ENCODE assay signal across 7 cellular contexts in the genomic region with DNA sequence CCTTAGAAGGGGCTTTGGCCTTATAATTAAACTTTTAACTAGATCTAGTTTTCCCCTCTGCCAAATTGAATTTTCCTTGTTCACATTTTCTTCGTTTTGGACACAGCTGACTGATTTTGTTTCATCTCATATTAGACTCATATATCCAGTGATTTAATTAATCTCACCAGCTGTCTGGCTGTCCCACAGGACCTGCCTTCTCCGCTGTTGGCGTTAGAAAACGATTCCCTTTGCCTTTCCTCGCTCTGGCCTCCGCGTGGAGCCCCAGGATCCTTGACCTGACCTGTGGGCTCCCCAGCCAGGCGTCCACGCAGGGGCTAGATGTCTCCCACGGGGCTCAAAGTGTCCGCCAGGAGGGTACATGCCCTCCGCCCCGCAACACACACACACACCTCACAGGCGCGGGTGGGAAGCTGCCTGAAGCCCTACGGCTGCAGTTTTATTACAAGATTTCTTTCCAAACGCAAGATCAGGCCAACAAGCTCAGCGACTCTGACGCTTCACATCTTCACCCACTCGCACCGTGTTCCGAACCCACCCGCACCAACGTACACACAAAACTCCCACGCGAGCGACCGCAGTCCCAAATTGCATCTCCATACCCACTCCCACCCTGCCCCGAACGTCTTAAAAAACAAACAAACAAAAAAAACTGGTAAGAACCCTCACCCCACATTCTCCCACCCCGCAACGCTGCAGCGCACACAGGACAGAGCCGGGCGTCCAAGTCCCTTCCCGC. TPM values are rescaled to one million over a fixed set of nuclear protein-coding genes. Genes with fewer than 3 reads are reported as not detected.
A peak's percentile ranks its signal among the peaks of the same experiment; 100 is the strongest.
DNase-seq lines count a peak whose midpoint lies in the region; ATAC-seq and TF ChIP-seq lines count a peak whose summit lies in the region.

No MANE protein-coding gene starts in this region.

- peak overlapping the region; percentile 88 for H3K4me2 ChIP-seq in GM23338

- peak overlapping the region; percentile 93 for H3K4me3 Mint-ChIP-seq in GM23338
- peak overlapping the region; percentile 95 for H3K4me3 Mint-ChIP-seq in glutamatergic neuron (ENCODE audit: unreplicated experiment)

- peaks cover 7% of the 10 kb centered on the region; the same call in 1 of the 2 replicates for H3F3A ChIP-seq in GM23338 (replicated peaks; ENCODE audit: low read depth)

- no peaks in the 10 kb centered on the region for H3K79me2 ChIP-seq in GM23338 (replicated peaks; ENCODE audit: insufficient read depth)

- H3K4me3 ChIP-seq in GM23338 (peak overlapping the region; percentile 76), SJCRH30 (peak overlapping the region; percentile 66), skeletal muscle cell (ENCODE audit: low read depth, low read length) (peak overlapping the region; percentile 53)

- POLR2A ChIA-PET in RWPE1 (lab: Yijun Ruan, JAX; ENCODE audit: low non-redundant PET) = no interaction called here

- H3K9me3 ChIP-seq in SJCRH30 (replicated peaks) = no peaks in the 10 kb centered on the region

- no peaks in the 10 kb centered on the region for H4K20me1 ChIP-seq in GM23338 (replicated peaks; ENCODE audit: insufficient read depth)

- H3K27me3 Mint-ChIP-seq in GM23338 (ENCODE audit: insufficient read depth, low read depth, poor library complexity) (peaks cover 35% of the 10 kb centered on the region), glutamatergic neuron (ENCODE audit: unreplicated experiment) (peaks cover 7% of the 10 kb centered on the region)

- peaks cover 41% of the 10 kb centered on the region for H3K4me1 ChIP-seq in GM23338 (ENCODE audit: insufficient read depth)
- H3K4me1 ChIP-seq in SJCRH30 = peaks cover 14% of the 10 kb centered on the region

- H3K27ac Mint-ChIP-seq in GM23338 (no peak overlapping the region), glutamatergic neuron (ENCODE audit: unreplicated experiment) (peak overlapping the region; percentile 92)

- TF ChIP-seq CTCF in GM23338 (conservative IDR thresholded peaks at IDR 0.05; ENCODE audit: low read depth in 2 of 2) (no peak), glutamatergic neuron (IDR thresholded peaks at IDR 0.05; ENCODE audit: partially characterized antibody, unreplicated experiment) (no peak), RWPE1 (conservative IDR thresholded peaks at IDR 0.05; ENCODE audit: low read depth) (no peak)

- H3K9me2 ChIP-seq in GM23338 (ENCODE audit: insufficient read depth) = no peaks in the 10 kb centered on the region

- ATAC-seq in GM23338 = no peak
- ATAC-seq in GM19395 (IDR thresholded peaks at IDR 0.05; ENCODE audit: unreplicated experiment) = no peak
- ATAC-seq in HG02763 (IDR thresholded peaks at IDR 0.05; ENCODE audit: unreplicated experiment) = no peak

- H3K27me3 ChIP-seq in GM23338 (ENCODE audit: insufficient read depth) (peaks cover 27% of the 10 kb centered on the region), SJCRH30 (no peaks in the 10 kb centered on the region)

- CTCF ChIA-PET in RWPE1 (lab: Yijun Ruan, JAX) = interaction anchor here (0.6 kb wide), 1 partner anchor 185 kb away, joined by 4 read pairs; no protein-coding TSS in a partner anchor

- H3K36me3 Mint-ChIP-seq in GM23338 (ENCODE audit: low read depth) (peaks cover 5% of the 10 kb centered on the region; the same call in 2 of the 3 replicates), glutamatergic neuron (ENCODE audit: unreplicated experiment) (no peaks in the 10 kb centered on the region)

- H3K9me3 Mint-ChIP-seq in GM23338 (no peaks in the 10 kb centered on the region; the same call in 2 of the 3 replicates), glutamatergic neuron (ENCODE audit: unreplicated experiment) (peaks cover 13% of the 10 kb centered on the region)

- H3K27ac ChIP-seq in GM23338 (ENCODE audit: low read depth) = no peak overlapping the region
- peak overlapping the region; percentile 17; the same call in 1 of the 2 replicates for H3K27ac ChIP-seq in SJCRH30
- no peak overlapping the region for H3K27ac ChIP-seq in RWPE1

- H3K4me1 Mint-ChIP-seq in GM23338 (peaks cover 41% of the 10 kb centered on the region), glutamatergic neuron (ENCODE audit: low read depth, unreplicated experiment) (peaks cover 35% of the 10 kb centered on the region)

- H2AFZ ChIP-seq in GM23338 = peak overlapping the region; percentile 84

- H3K36me3 ChIP-seq in GM23338 (ENCODE audit: insufficient read depth) = no peaks in the 10 kb centered on the region
- no peaks in the 10 kb centered on the region for H3K36me3 ChIP-seq in SJCRH30

- DNase-seq in GM23338 (ENCODE audit: low spot score) (no peak), SJCRH30 (peak in 1 of 2 experiments; percentile 37), glutamatergic neuron (peak; percentile 44), skeletal muscle cell (ENCODE audit: low read depth) (no peak), RWPE1 (ENCODE audit: low spot score) (no peak)

TF ChIP-seq in GM23338, 12 proteins besides CTCF, POLR2A, EP300 and RAD21:
- TF ChIP-seq ETS1 (IDR thresholded peaks at IDR 0.05) (no peak), EZH2 (IDR thresholded peaks at IDR 0.05; ENCODE audit: low read depth, unreplicated experiment) (peak; percentile 31)

RNA-seq across cellular contexts. Expression of gene RPRML, which starts 1.1 kb away (rescaled TPM):
- total RNA-seq in GM23338 (2014; rRNA removed; shearing (Covaris generic)) = 8.4 and 16.4 TPM in 2 replicates
- polyA plus RNA-seq in GM23338 (2016; fragmentation: Nextera tagmentation; extraction: Ambion mirVana) = 2.1 and 3.4 TPM in 2 replicates
- 9.1 and 9.9 TPM in 2 replicates for total RNA-seq in SJCRH30 (2014; rRNA removed; shearing (Covaris generic))
- 4.5 TPM for total RNA-seq in glutamatergic neuron (ENCODE audit: unreplicated experiment)

RNA-seq across cellular contexts. Expression of gene GOSR2, which starts 55.0 kb away (rescaled TPM):
- total RNA-seq in GM23338 (2014; rRNA removed; shearing (Covaris generic)) = 32.2 and 36.2 TPM in 2 replicates
- 26.1 and 33.2 TPM in 2 replicates for polyA plus RNA-seq in GM23338 (2016; fragmentation: Nextera tagmentation; extraction: Ambion mirVana)
- total RNA-seq in SJCRH30 (2014; rRNA removed; shearing (Covaris generic)) = 45.4 and 48.9 TPM in 2 replicates
- total RNA-seq in glutamatergic neuron (ENCODE audit: unreplicated experiment) = 62.4 TPM
